21 cellular contexts compared by ENCODE assay signal in genomic region chr22:26450453-26451185, GRCh38. TPM values are rescaled to one million over a fixed set of nuclear protein-coding genes. Genes with fewer than 3 reads are reported as not detected.
DNase-seq lines count a peak whose midpoint lies in the region; ATAC-seq and TF ChIP-seq lines count a peak whose summit lies in the region.
"Had no signal": no experiment of that assay in that cellular context is flagged by ENCODE, and none has a peak within 500 bp of the region (broad histone marks: within the 10 kb centered on the region; RNA-seq: fewer than 3 reads in every experiment).

No MANE protein-coding gene starts in this region.

- no peaks in the 10 kb centered on the region for H3K4me1 ChIP-seq in HEK293 (ENCODE audit: control insufficient read depth, insufficient read depth, low read length)
- H3K4me1 ChIP-seq in adrenal gland (replicated peaks in 1 of 2), result no peaks in the 10 kb centered on the region

- H3K36me3 ChIP-seq in HEK293 (ENCODE audit: control insufficient read depth in 2 of 2, insufficient read depth in 1 of 2, low read length in 2 of 2), result peaks cover 0 to 50% of the 10 kb centered on the region in 2 experiments; a peak in 1 of 3 replicates
- peaks cover 0 to 36% of the 10 kb centered on the region in 2 donors for H3K36me3 ChIP-seq in adrenal gland (replicated peaks in 1 of 2)

- no peaks in the 10 kb centered on the region for H3K36me3 Mint-ChIP-seq in glutamatergic neuron (ENCODE audit: unreplicated experiment)

- H3K4me3 ChIP-seq in HEK293 (ENCODE audit: low read depth, low read length) (no peak overlapping the region), adrenal gland (no peak overlapping the region)
- H3K4me3 ChIP-seq: PC-9 had no signal

- 72 to 77% (median 75%) methylated on average over 8 to 9 of the region's 9 CpGs for WGBS in adrenal gland, 4 donors

- POLR2A ChIA-PET in HEK293 (lab: Yijun Ruan, JAX), result no interaction called here

- H3K27me3 Mint-ChIP-seq in glutamatergic neuron (ENCODE audit: unreplicated experiment), result peaks cover 19% of the 10 kb centered on the region

- no peaks in the 10 kb centered on the region for H3K27me3 ChIP-seq in adrenal gland

- peaks cover 15% of the 10 kb centered on the region for H3K9me3 Mint-ChIP-seq in glutamatergic neuron (ENCODE audit: unreplicated experiment)

- no peaks in the 10 kb centered on the region for H3K9me3 ChIP-seq in HEK293 (ENCODE audit: control insufficient read depth, insufficient read depth, low read depth, low read length)
- no peaks in the 10 kb centered on the region for H3K9me3 ChIP-seq in adrenal gland (replicated peaks in 1 of 3)

- TF ChIP-seq CTCF in HEK293 (tag by site-specific recombination; IDR thresholded peaks at IDR 0.05), result no peak
- no peak for TF ChIP-seq CTCF in glutamatergic neuron (IDR thresholded peaks at IDR 0.05; ENCODE audit: partially characterized antibody, unreplicated experiment)
- TF ChIP-seq CTCF in adrenal gland (IDR thresholded peaks at IDR 0.05), result no peak

- H3K27ac ChIP-seq in HEK293 (ENCODE audit: extremely low read depth, low read depth, low read length), result no peak overlapping the region
- H3K27ac ChIP-seq in adrenal gland, result no peak overlapping the region
- H3K27ac ChIP-seq: 22Rv1, KMS-11, PC-9, RWPE1 had no signal

- peaks cover 47% of the 10 kb centered on the region for H3K4me1 Mint-ChIP-seq in glutamatergic neuron (ENCODE audit: low read depth, unreplicated experiment)

- peak; percentile 47 for DNase-seq in DMS 273 (lab: John Stamatoyannopoulos, UW; ENCODE audit: unreplicated experiment)
- DNase-seq in DMS 273 treated with DMSO at 0.1 percent for 48 hours (lab: John Stamatoyannopoulos, UW), result no peak
- DNase-seq in NCI-H82 treated with DMSO at 0.1 percent for 48 hours (lab: John Stamatoyannopoulos, UW; ENCODE audit: unreplicated experiment), result peak; percentile 48
- no peak for DNase-seq in glutamatergic neuron
- no peak for DNase-seq in NK-92 treated with Interleukin-12 subunit alpha and Interleukin-12 subunit beta, amount 100 ng/mL, for 24 hours (lab: John Stamatoyannopoulos, UW)
- no peak for DNase-seq in adrenal gland
- DNase-seq: COR-L47, DMS153, EL, H7, MV-4-11, NCI-H187 treated with DMSO at 0.1 percent for 48 hours, NCI-H345, NCI-H748 treated with DMSO at 0.1 percent for 48 hours, PC-9, SIG-M5 had no signal

- peak overlapping the region; percentile 72 for H3K27ac Mint-ChIP-seq in glutamatergic neuron (ENCODE audit: unreplicated experiment)

- peak overlapping the region; percentile 34 for H3K4me3 Mint-ChIP-seq in glutamatergic neuron (ENCODE audit: unreplicated experiment)

- no peak for ATAC-seq in GM18867 (IDR thresholded peaks at IDR 0.05; ENCODE audit: unreplicated experiment)

- CTCF ChIA-PET in HEK293 (lab: Yijun Ruan, JAX), result interaction anchor here (2.7 to 2.9 kb wide), 2 partner anchors 10 to 11 kb away, joined by 16 to 24 read pairs; no protein-coding TSS in a partner anchor

- intact Hi-C loops in adrenal gland (cut with DNase I), result no loop called here

- no peak for TF ChIP-seq POLR2A in adrenal gland (IDR thresholded peaks at IDR 0.05)

TF ChIP-seq in HEK293, 187 proteins besides CTCF, POLR2A, EP300 and RAD21:
- TF ChIP-seq ZNF138 (tag by site-specific recombination; IDR thresholded peaks at IDR 0.05; ENCODE audit: borderline replicate concordance) (no peak), PATZ1 (tag by site-specific recombination; IDR thresholded peaks at IDR 0.05) (no peak), ZFHX2 (tag by site-specific recombination; conservative IDR thresholded peaks at IDR 0.05) (peak; percentile 71), ZNF155 (tag by site-specific recombination; IDR thresholded peaks at IDR 0.05) (no peak), ZNF211 (tag by site-specific recombination; IDR thresholded peaks at IDR 0.05; ENCODE audit: low read depth) (no peak), KLF1 (tag by site-specific recombination; IDR thresholded peaks at IDR 0.05) (0 out of 2 replicates have a peak, but pooled peaks have one; percentile 14), ZBTB44 (tag by site-specific recombination; IDR thresholded peaks at IDR 0.05) (no peak), ZNF48 (tag by site-specific recombination; IDR thresholded peaks at IDR 0.05) (no peak), ZNF184 (tag by site-specific recombination; IDR thresholded peaks at IDR 0.05) (no peak), ZNF610 (tag by site-specific recombination; IDR thresholded peaks at IDR 0.05; ENCODE audit: borderline replicate concordance) (no peak), EGR2 (tag by site-specific recombination; IDR thresholded peaks at IDR 0.05; ENCODE audit: low read depth) (peak; percentile 84), ZSCAN23 (tag by site-specific recombination; IDR thresholded peaks at IDR 0.05) (no peak), ZNF404 (tag by site-specific recombination; IDR thresholded peaks at IDR 0.05) (no peak), ZIC2 (tag by site-specific recombination; IDR thresholded peaks at IDR 0.05) (peak; percentile 66; the same call in 1 of the 2 replicates)
- TF ChIP-seq, protein P1, sequence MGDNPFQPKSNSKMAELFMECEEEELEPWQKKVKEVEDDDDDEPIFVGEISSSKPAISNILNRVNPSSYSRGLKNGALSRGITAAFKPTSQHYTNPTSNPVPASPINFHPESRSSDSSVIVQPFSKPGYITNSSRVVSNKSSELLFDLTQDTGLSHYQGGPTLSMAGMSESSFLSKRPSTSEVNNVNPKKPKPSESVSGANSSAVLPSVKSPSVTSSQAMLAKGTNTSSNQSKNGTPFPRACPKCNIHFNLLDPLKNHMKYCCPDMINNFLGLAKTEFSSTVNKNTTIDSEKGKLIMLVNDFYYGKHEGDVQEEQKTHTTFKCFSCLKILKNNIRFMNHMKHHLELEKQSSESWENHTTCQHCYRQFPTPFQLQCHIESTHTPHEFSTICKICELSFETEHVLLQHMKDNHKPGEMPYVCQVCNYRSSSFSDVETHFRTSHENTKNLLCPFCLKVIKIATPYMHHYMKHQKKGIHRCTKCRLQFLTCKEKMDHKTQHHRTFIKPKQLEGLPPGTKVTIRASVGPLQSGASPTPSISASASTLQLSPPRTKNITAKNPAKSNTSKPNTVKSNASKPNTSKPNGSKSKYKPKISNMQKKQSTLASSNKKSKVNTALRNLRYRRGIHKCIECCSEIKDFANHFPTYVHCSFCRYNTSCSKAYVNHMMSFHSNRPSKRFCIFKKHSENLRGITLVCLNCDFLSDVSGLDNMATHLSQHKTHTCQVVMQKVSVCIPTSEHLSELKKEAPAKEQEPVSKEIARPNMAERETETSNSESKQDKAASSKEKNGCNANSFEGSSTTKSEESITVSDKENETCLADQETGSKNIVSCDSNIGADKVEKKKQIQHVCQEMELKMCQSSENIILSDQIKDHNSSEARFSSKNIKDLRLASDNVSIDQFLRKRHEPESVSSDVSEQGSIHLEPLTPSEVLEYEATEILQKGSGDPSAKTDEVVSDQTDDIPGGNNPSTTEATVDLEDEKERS (tag by site-specific recombination; IDR thresholded peaks at IDR 0.05), result no peak
- TF ChIP-seq, protein P2, sequence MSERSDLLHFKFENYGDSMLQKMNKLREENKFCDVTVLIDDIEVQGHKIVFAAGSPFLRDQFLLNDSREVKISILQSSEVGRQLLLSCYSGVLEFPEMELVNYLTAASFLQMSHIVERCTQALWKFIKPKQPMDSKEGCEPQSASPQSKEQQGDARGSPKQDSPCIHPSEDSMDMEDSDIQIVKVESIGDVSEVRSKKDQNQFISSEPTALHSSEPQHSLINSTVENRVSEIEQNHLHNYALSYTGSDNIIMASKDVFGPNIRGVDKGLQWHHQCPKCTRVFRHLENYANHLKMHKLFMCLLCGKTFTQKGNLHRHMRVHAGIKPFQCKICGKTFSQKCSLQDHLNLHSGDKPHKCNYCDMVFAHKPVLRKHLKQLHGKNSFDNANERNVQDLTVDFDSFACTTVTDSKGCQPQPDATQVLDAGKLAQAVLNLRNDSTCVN (tag by site-specific recombination; optimal IDR thresholded peaks at IDR 0.05), result no peak

RNA-seq across cellular contexts. Expression of gene ASPHD2, which starts 21.6 kb away (rescaled TPM):
- 19.0 TPM for total RNA-seq in glutamatergic neuron (ENCODE audit: unreplicated experiment)
- total RNA-seq in adrenal gland, result 1 to 10 TPM in 1 of 8 donors, under 1 TPM in 7; 0.06 to 1.7 (median 0.54) TPM
- polyA plus RNA-seq in adrenal gland, result under 1 TPM; 0.17 to 0.84 (median 0.40) TPM

RNA-seq across cellular contexts. Expression of gene HPS4, which starts 33.0 kb away (rescaled TPM):
- total RNA-seq in glutamatergic neuron (ENCODE audit: unreplicated experiment), result 55.1 TPM
- 10 to 100 TPM; 23.7 to 38.6 (median 32.6) TPM for total RNA-seq in adrenal gland
- polyA plus RNA-seq in adrenal gland, result 10 to 100 TPM; 19.9 to 38.5 (median 26.0) TPM

RNA-seq across cellular contexts. Expression of gene SRRD, which starts 33.1 kb away (rescaled TPM):
- 20.1 TPM for total RNA-seq in glutamatergic neuron (ENCODE audit: unreplicated experiment)
- total RNA-seq in adrenal gland, result 100 to 1,000 TPM in 1 of 8 donors, 10 to 100 TPM in 7; 11.8 to 261 (median 17.1) TPM
- polyA plus RNA-seq in adrenal gland, result 10 to 100 TPM; 10.3 to 18.2 (median 10.5) TPM

Comparison
In these comparisons a context has a peak if more than half of its experiments do, and no peak if none do; other contexts are left out.
1. DNase-seq: peak in DMS 273 (single experiment) and NCI-H82 treated with DMSO at 0.1 percent for 48 hours (single experiment); none in DMS 273 treated with DMSO at 0.1 percent for 48 hours (single experiment), glutamatergic neuron (single experiment), NK-92 treated with Interleukin-12 subunit alpha and Interleukin-12 subunit beta, amount 100 ng/mL, for 24 hours (single experiment) and adrenal gland (0 of 7).